ENCODE assay signal across 13 cellular contexts in the genomic region with DNA sequence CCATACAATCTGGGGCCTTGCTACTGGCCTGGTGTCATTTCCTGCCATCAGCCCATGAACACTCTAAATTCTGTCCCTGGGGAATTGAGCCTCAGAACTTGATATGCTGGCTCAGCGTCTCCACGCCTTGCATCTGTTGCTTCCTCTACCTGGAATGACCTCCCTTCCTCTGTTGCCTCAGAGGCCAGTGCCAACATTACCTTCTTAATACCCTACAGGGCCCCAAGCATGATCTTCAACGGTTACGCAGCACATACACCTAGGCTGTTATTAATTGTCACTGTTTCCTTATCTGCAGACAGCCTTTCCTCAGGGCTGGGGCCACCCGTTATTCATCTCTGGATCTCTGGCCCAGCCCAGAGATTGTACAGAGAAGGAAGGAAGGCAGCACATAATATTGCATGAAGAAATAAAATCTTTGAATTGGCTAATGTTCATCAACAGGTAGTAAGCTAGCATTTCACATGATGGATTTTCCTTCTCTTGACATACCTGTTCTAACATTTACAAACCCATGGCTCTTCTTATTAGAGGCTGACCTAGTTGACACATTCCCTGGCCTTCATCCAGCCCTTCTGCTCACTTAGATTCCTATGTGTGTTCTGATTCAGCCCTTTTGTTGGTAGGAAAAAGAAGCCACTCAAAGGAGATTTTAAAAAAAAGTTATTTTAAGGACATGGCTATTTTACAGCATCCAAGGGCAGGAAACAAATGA. TPM values are rescaled to one million over a fixed set of nuclear protein-coding genes. Genes with fewer than 3 reads are reported as not detected.
A peak's percentile ranks its signal among the peaks of the same experiment; 100 is the strongest.
DNase-seq lines count a peak whose midpoint lies in the region; ATAC-seq and TF ChIP-seq lines count a peak whose summit lies in the region.
"Had no signal": no experiment of that assay in that cellular context is flagged by ENCODE, and none has a peak within 500 bp of the region (broad histone marks: within the 10 kb centered on the region; RNA-seq: fewer than 3 reads in every experiment).

No MANE protein-coding gene starts in this region.

- no peaks in the 10 kb centered on the region for H3K9me2 ChIP-seq in Karpas-422 (replicated peaks; ENCODE audit: insufficient read depth, low read length)

- no peak for TF ChIP-seq POLR2A in upper lobe of left lung (IDR thresholded peaks at IDR 0.05)

- no peaks in the 10 kb centered on the region for H4K20me1 ChIP-seq in BLaER1 treated with 17β-estradiol and CSF1 and Interleukin-3, amounts not matched to agents 10 nM and 100 nM
- no peaks in the 10 kb centered on the region for H4K20me1 ChIP-seq in Karpas-422 (ENCODE audit: insufficient read depth, low read depth, low read length)

- WGBS in upper lobe of left lung, 2 donors: 70 to 76% methylated on average over 5 of the region's 5 CpGs

- H2AFZ ChIP-seq in Karpas-422 (ENCODE audit: low read length): no peak overlapping the region

- ATAC-seq in upper lobe of left lung (ENCODE audit: low FRiP score in 2 of 2) (no peak), HG02970 (IDR thresholded peaks at IDR 0.05; ENCODE audit: low FRiP score, unreplicated experiment) (no peak)
- ATAC-seq: gastroesophageal sphincter, natural killer cell had no signal

- no peaks in the 10 kb centered on the region for H3K9me3 ChIP-seq in BLaER1 treated with 17β-estradiol and CSF1 and Interleukin-3, amounts not matched to agents 10 nM and 100 nM (replicated peaks in 1 of 11)
- H3K9me3 ChIP-seq in Karpas-422 (ENCODE audit: low read length): no peaks in the 10 kb centered on the region
- no peaks in the 10 kb centered on the region for H3K9me3 ChIP-seq in adipocyte (ENCODE audit: control insufficient read depth, low read length)
- H3K9me3 ChIP-seq in upper lobe of left lung: no peaks in the 10 kb centered on the region
- H3K9me3 ChIP-seq: gastroesophageal sphincter, sigmoid colon had no signal

- peak overlapping the region in 9 of 11 experiments; percentile 18 to 57 (median 48); a peak in 15 of 22 replicates for H3K4me2 ChIP-seq in BLaER1 treated with 17β-estradiol and CSF1 and Interleukin-3, amounts not matched to agents 10 nM and 100 nM
- no peak overlapping the region for H3K4me2 ChIP-seq in Karpas-422 (ENCODE audit: low read depth, low read length, poor library complexity, severe bottlenecking)

- DNase-seq in Karpas-422: peak; percentile 54
- DNase-seq in adipocyte (ENCODE audit: low read depth): peak; percentile 18
- peak; percentile 32 for DNase-seq in iris pigment epithelial cell (ENCODE audit: low read depth)
- DNase-seq in upper lobe of left lung: no peak
- no peak for DNase-seq in NCI-H345 (lab: John Stamatoyannopoulos, UW)
- DNase-seq in NCI-H1105 treated with DMSO at 0.1 percent for 48 hours (lab: John Stamatoyannopoulos, UW): no peak
- DNase-seq: natural killer cell, NCI-H1930, sigmoid colon had no signal

- no peak for TF ChIP-seq EP300 in upper lobe of left lung (IDR thresholded peaks at IDR 0.05)

- no peak for TF ChIP-seq CTCF in upper lobe of left lung (IDR thresholded peaks at IDR 0.05)

- no peaks in the 10 kb centered on the region for H3K27me3 ChIP-seq in BLaER1 treated with 17β-estradiol and CSF1 and Interleukin-3, amounts not matched to agents 10 nM and 100 nM
- no peaks in the 10 kb centered on the region for H3K27me3 ChIP-seq in Karpas-422 (ENCODE audit: low read length)
- H3K27me3 ChIP-seq in adipocyte (replicated peaks; ENCODE audit: control insufficient read depth, insufficient read depth, low read length): no peaks in the 10 kb centered on the region
- H3K27me3 ChIP-seq in upper lobe of left lung: no peaks in the 10 kb centered on the region
- H3K27me3 ChIP-seq: sigmoid colon had no signal

- no peaks in the 10 kb centered on the region for H3K36me3 ChIP-seq in BLaER1 treated with 17β-estradiol and CSF1 and Interleukin-3, amounts not matched to agents 10 nM and 100 nM
- H3K36me3 ChIP-seq in Karpas-422 (ENCODE audit: insufficient read depth, low read length): no peaks in the 10 kb centered on the region
- H3K36me3 ChIP-seq in adipocyte (ENCODE audit: control insufficient read depth, insufficient read depth, low read length, severe bottlenecking): no peaks in the 10 kb centered on the region
- H3K36me3 ChIP-seq in upper lobe of left lung: no peaks in the 10 kb centered on the region
- H3K36me3 ChIP-seq: gastroesophageal sphincter, sigmoid colon had no signal

- no peak overlapping the region for H3K4me3 ChIP-seq in BLaER1 treated with 17β-estradiol and CSF1 and Interleukin-3, amounts not matched to agents 10 nM and 100 nM
- H3K4me3 ChIP-seq in Karpas-422 (ENCODE audit: low read length) (no peak overlapping the region), adipocyte (ENCODE audit: low read length) (peak overlapping the region; percentile 73), upper lobe of left lung (no peak overlapping the region)
- H3K4me3 ChIP-seq: gastroesophageal sphincter, sigmoid colon had no signal

- H3K27ac ChIP-seq in BLaER1 treated with 17β-estradiol and CSF1 and Interleukin-3, amounts not matched to agents 10 nM and 100 nM: no peak overlapping the region
- H3K27ac ChIP-seq in Karpas-422 (ENCODE audit: low read length): no peak overlapping the region
- H3K27ac ChIP-seq in upper lobe of left lung: no peak overlapping the region
- H3K27ac ChIP-seq: gastroesophageal sphincter, RWPE1, sigmoid colon had no signal

- peaks cover 5 to 14% (median 7%) of the 10 kb centered on the region in 10 experiments; a peak in 16 of 20 replicates for H3K4me1 ChIP-seq in BLaER1 treated with 17β-estradiol and CSF1 and Interleukin-3, amounts not matched to agents 10 nM and 100 nM
- H3K4me1 ChIP-seq in Karpas-422 (ENCODE audit: low read length) (no peaks in the 10 kb centered on the region), adipocyte (ENCODE audit: control insufficient read depth, insufficient read depth, low read length) (peaks cover 42% of the 10 kb centered on the region), upper lobe of left lung (no peaks in the 10 kb centered on the region)
- H3K4me1 ChIP-seq: gastroesophageal sphincter, sigmoid colon had no signal

- no peak overlapping the region for H3K9ac ChIP-seq in BLaER1 treated with 17β-estradiol and CSF1 and Interleukin-3, amounts not matched to agents 10 nM and 100 nM
- no peak overlapping the region for H3K9ac ChIP-seq in Karpas-422 (ENCODE audit: low read length)
- peak overlapping the region; percentile 75 for H3K9ac ChIP-seq in adipocyte (ENCODE audit: low read length)

- H3K79me2 ChIP-seq in Karpas-422 (ENCODE audit: low read length): no peaks in the 10 kb centered on the region

RNA-seq across cellular contexts. Expression of gene RNF182, which starts 8.4 kb away (rescaled TPM):
- not detected in 2 replicates for total RNA-seq in Karpas-422 (2014; rRNA removed; shearing (Covaris generic); ENCODE audit: low replicate concordance)
- 1 to 10 TPM; 1.4 to 4.3 (median 2.5) TPM for total RNA-seq in upper lobe of left lung
- total RNA-seq: natural killer cell had no signal

Comparison
In these comparisons a context has a peak if more than half of its experiments do, and no peak if none do; other contexts are left out.
1. DNase-seq: peak in Karpas-422 (single experiment), adipocyte (single experiment) and iris pigment epithelial cell (single experiment); none in upper lobe of left lung (0 of 2), NCI-H345 (single experiment) and NCI-H1105 treated with DMSO at 0.1 percent for 48 hours (single experiment).